ENCODE assay signal across 24 cellular contexts in genomic region chr20:51198876-51199523, GRCh38.
"Had no signal": no experiment of that assay in that cellular context is flagged by ENCODE, and none has a peak within 500 bp of the region (broad histone marks: within the 10 kb centered on the region; RNA-seq: fewer than 3 reads in every experiment).

No MANE protein-coding gene starts in this region.

- FAIRE-seq: endothelial cell of umbilical vein, keratinocyte had no signal

- H3K9me3 ChIP-seq: esophagus muscularis mucosa, lower lobe of right lung, prostate gland, right atrium auricular region, stomach, tibial artery had no signal

- H3K4me3 ChIP-seq: dorsolateral prefrontal cortex, esophagus muscularis mucosa, lower lobe of right lung, prostate gland, right atrium auricular region, smooth muscle cell, stomach, tibial artery had no signal

- ATAC-seq: left ventricle myocardium superior; lower lobe of right lung; natural killer cell; sciatic nerve; stimulated activated effector memory CD8-positive, alpha-beta T cell treated with anti-CD3 and anti-CD28 coated beads, Interleukin-12 subunit alpha, Interleukin-12 subunit beta, amount 100 ng/mL, for 72 hours had no signal

- H3K36me3 ChIP-seq: esophagus muscularis mucosa, lower lobe of right lung, prostate gland, right atrium auricular region, stomach, tibial artery had no signal

- H3K4me1 ChIP-seq: esophagus muscularis mucosa, lower lobe of right lung, prostate gland, right atrium auricular region, stomach, tibial artery had no signal

- H3K27me3 ChIP-seq: right atrium auricular region had no signal

- H3K27ac ChIP-seq: dorsolateral prefrontal cortex, esophagus muscularis mucosa, lower lobe of right lung, prostate gland, right atrium auricular region, stomach, tibial artery had no signal

- H3K4me2 ChIP-seq: smooth muscle cell had no signal

- DNase-seq: cerebellar nuclear complex; cortex of kidney; dorsolateral prefrontal cortex; effector CD4-positive, alpha-beta T cell; foreskin melanocyte; hypothalamus; immature natural killer cell; left ventricle myocardium superior; lower lobe of right lung; natural killer cell; stimulated activated CD4-positive, alpha-beta T cell treated with anti-CD3 and anti-CD28 coated beads, Interleukin-12 subunit alpha, Interleukin-12 subunit beta, amount 100 ng/mL, for 4 hours; stimulated activated CD4-positive, alpha-beta T cell treated with anti-CD3 and anti-CD28 coated beads, Interleukin-1b, Interleukin-23, amount 100 ng/mL, for 48 hours; stimulated activated CD4-positive, alpha-beta T cell treated with anti-CD3 and anti-CD28 coated beads, Interleukin-4, amount 100 ng/mL, for 24 hours; stimulated activated naive CD4-positive, alpha-beta T cell treated with Interleukin-2 at 50 U/mL for 16 hours; stomach; tibial artery had no signal
